In the genomic region with DNA sequence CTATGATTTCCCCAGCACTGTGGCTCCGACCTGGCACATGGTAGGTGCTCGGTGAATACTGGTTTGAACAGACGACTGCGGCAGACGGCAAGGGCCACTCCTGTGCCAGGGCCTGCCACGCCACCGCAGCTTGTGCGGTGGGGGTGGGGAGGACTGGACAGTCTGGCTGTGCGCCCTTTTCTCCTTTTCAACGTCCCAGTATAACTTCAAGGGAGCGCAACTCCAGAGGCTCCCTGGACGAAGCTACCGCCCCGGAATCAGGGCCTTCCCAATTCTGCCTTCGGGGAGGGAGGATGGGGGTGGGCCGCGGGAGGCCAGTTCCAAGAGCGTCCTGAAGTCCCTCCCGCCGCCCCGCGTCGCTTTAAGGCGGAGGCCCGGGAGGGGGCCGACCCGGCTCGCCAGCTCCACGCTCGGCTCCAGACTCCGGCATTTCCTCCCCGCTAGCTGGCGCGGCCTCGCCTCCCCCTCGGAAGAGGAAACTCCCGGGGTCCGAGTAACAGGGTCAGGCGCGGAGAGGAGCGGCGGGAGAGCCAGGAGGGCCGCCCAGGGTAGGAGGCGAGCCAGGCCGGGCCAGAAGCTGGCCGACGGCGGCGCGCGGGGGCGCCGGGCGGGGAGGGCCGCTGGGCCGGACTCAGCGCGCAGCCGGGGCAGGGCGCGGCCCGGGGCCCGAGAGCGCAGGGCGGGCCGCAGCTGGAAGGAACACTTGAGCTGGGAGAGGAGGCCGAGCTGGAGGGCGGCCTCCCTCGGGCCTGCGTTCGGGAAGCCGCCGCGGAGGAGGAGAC, we compare ENCODE assay signal across 1 cellular context.
A peak's percentile ranks its signal among the peaks of the same experiment; 100 is the strongest.
TF ChIP-seq lines count a peak whose summit lies in the region.

A gene (plus strand): TSS at position 388 of the 782 bp plus-strand sequence. CDS start 498 bp downstream, outside the sequence.

TF ChIP-seq in HepG2, 621 proteins besides CTCF, POLR2A, EP300 and RAD21 (continued from another document and continues in another):
- TF ChIP-seq, protein P1, sequence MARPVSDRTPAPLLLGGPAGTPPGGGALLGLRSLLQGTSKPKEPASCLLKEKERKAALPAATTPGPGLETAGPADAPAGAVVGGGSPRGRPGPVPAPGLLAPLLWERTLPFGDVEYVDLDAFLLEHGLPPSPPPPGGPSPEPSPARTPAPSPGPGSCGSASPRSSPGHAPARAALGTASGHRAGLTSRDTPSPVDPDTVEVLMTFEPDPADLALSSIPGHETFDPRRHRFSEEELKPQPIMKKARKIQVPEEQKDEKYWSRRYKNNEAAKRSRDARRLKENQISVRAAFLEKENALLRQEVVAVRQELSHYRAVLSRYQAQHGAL (CRISPR knock-in tag; IDR thresholded peaks at IDR 0.05; ENCODE audit: not compliant biosample characterization): peak; percentile 15
- TF ChIP-seq ZNF780A (CRISPR knock-in tag; IDR thresholded peaks at IDR 0.05): 0 out of 2 replicates have a peak, but pooled peaks have one; percentile 12
- TF ChIP-seq SNAPC2 (CRISPR knock-in tag; IDR thresholded peaks at IDR 0.05): peak; percentile 52; the same call in 1 of the 2 replicates
- no peak for TF ChIP-seq SOX6 (IDR thresholded peaks at IDR 0.05)
- TF ChIP-seq SOX6 (CRISPR knock-in tag; IDR thresholded peaks at IDR 0.05): peak; percentile 45; the same call in 1 of the 2 replicates
- TF ChIP-seq MAFG (CRISPR knock-in tag; IDR thresholded peaks at IDR 0.05): no peak
- TF ChIP-seq, protein P2, sequence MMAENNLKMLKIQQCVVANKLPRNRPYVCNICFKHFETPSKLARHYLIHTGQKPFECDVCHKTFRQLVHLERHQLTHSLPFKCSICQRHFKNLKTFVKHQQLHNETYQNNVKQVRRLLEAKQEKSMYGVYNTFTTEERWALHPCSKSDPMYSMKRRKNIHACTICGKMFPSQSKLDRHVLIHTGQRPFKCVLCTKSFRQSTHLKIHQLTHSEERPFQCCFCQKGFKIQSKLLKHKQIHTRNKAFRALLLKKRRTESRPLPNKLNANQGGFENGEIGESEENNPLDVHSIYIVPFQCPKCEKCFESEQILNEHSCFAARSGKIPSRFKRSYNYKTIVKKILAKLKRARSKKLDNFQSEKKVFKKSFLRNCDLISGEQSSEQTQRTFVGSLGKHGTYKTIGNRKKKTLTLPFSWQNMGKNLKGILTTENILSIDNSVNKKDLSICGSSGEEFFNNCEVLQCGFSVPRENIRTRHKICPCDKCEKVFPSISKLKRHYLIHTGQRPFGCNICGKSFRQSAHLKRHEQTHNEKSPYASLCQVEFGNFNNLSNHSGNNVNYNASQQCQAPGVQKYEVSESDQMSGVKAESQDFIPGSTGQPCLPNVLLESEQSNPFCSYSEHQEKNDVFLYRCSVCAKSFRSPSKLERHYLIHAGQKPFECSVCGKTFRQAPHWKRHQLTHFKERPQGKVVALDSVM (CRISPR knock-in tag; IDR thresholded peaks at IDR 0.05): peak; percentile 84
- peak; percentile 32; the same call in 1 of the 2 replicates for TF ChIP-seq ZFP1 (CRISPR knock-in tag; IDR thresholded peaks at IDR 0.05)
- no peak for TF ChIP-seq TP53 (CRISPR knock-in tag; conservative IDR thresholded peaks at IDR 0.05)
- peak; percentile 52; the same call in 1 of the 2 replicates for TF ChIP-seq ELF3 (CRISPR knock-in tag; IDR thresholded peaks at IDR 0.05)
- TF ChIP-seq, protein P3, sequence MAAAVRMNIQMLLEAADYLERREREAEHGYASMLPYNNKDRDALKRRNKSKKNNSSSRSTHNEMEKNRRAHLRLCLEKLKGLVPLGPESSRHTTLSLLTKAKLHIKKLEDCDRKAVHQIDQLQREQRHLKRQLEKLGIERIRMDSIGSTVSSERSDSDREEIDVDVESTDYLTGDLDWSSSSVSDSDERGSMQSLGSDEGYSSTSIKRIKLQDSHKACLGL (CRISPR knock-in tag; IDR thresholded peaks at IDR 0.05): peak; percentile 37; the same call in 1 of the 2 replicates
- TF ChIP-seq KAT8 (CRISPR knock-in tag; IDR thresholded peaks at IDR 0.05): no peak; the same call in none of the 2 replicates
- no peak for TF ChIP-seq TEAD2 (CRISPR knock-in tag; IDR thresholded peaks at IDR 0.05)
- TF ChIP-seq HNRNPUL1 (IDR thresholded peaks at IDR 0.05; ENCODE audit: low read depth, low read length): no peak
- 0 out of 2 replicates have a peak, but pooled peaks have one; percentile 38 for TF ChIP-seq SP140L (CRISPR knock-in tag; IDR thresholded peaks at IDR 0.05; ENCODE audit: borderline replicate concordance)
- peak; percentile 80 for TF ChIP-seq ZNF350 (CRISPR knock-in tag; IDR thresholded peaks at IDR 0.05; ENCODE audit: borderline replicate concordance, low read depth)
- peak; percentile 33 for TF ChIP-seq ZSCAN9 (CRISPR knock-in tag; IDR thresholded peaks at IDR 0.05; ENCODE audit: borderline replicate concordance)
- TF ChIP-seq, protein P4, sequence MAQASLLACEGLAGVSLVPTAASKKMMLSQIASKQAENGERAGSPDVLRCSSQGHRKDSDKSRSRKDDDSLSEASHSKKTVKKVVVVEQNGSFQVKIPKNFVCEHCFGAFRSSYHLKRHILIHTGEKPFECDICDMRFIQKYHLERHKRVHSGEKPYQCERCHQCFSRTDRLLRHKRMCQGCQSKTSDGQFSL (CRISPR knock-in tag; IDR thresholded peaks at IDR 0.05): peak; percentile 48; the same call in 1 of the 2 replicates
- TF ChIP-seq, protein P5, sequence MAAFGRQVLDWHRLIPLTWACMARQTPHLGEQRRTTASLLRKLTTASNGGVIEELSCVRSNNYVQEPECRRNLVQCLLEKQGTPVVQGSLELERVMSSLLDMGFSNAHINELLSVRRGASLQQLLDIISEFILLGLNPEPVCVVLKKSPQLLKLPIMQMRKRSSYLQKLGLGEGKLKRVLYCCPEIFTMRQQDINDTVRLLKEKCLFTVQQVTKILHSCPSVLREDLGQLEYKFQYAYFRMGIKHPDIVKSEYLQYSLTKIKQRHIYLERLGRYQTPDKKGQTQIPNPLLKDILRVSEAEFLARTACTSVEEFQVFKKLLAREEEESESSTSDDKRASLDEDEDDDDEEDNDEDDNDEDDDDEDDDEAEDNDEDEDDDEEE (CRISPR knock-in tag; IDR thresholded peaks at IDR 0.05): peak; percentile 5; the same call in 1 of the 2 replicates
- no peak for TF ChIP-seq ZNF557 (CRISPR knock-in tag; IDR thresholded peaks at IDR 0.05)
- TF ChIP-seq HOXA3 (CRISPR knock-in tag; IDR thresholded peaks at IDR 0.05): peak; percentile 27
- peak; percentile 78 for TF ChIP-seq ZNF768 (CRISPR knock-in tag; IDR thresholded peaks at IDR 0.05)
- TF ChIP-seq IKZF1 (IDR thresholded peaks at IDR 0.05): no peak
- TF ChIP-seq, protein P6, sequence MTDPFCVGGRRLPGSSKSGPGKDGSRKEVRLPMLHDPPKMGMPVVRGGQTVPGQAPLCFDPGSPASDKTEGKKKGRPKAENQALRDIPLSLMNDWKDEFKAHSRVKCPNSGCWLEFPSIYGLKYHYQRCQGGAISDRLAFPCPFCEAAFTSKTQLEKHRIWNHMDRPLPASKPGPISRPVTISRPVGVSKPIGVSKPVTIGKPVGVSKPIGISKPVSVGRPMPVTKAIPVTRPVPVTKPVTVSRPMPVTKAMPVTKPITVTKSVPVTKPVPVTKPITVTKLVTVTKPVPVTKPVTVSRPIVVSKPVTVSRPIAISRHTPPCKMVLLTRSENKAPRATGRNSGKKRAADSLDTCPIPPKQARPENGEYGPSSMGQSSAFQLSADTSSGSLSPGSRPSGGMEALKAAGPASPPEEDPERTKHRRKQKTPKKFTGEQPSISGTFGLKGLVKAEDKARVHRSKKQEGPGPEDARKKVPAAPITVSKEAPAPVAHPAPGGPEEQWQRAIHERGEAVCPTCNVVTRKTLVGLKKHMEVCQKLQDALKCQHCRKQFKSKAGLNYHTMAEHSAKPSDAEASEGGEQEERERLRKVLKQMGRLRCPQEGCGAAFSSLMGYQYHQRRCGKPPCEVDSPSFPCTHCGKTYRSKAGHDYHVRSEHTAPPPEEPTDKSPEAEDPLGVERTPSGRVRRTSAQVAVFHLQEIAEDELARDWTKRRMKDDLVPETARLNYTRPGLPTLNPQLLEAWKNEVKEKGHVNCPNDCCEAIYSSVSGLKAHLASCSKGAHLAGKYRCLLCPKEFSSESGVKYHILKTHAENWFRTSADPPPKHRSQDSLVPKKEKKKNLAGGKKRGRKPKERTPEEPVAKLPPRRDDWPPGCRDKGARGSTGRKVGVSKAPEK (CRISPR knock-in tag; IDR thresholded peaks at IDR 0.05; ENCODE audit: borderline replicate concordance): peak; percentile 96; the same call in 1 of the 2 replicates
- TF ChIP-seq ZNF121 (CRISPR knock-in tag; IDR thresholded peaks at IDR 0.05): peak; percentile 33; the same call in 1 of the 2 replicates
- peak; percentile 78; the same call in 1 of the 2 replicates for TF ChIP-seq KLF11 (CRISPR knock-in tag; IDR thresholded peaks at IDR 0.05)
- TF ChIP-seq ZNF124 (CRISPR knock-in tag; IDR thresholded peaks at IDR 0.05): no peak
- TF ChIP-seq MTA1 (CRISPR knock-in tag; IDR thresholded peaks at IDR 0.05; ENCODE audit: borderline replicate concordance): peak; percentile 73; the same call in 1 of the 2 replicates
- peak; percentile 81; the same call in 1 of the 2 replicates for TF ChIP-seq KMT2A (CRISPR knock-in tag; IDR thresholded peaks at IDR 0.05)
- peak; percentile 77 for TF ChIP-seq SAP130 (CRISPR knock-in tag; IDR thresholded peaks at IDR 0.05; ENCODE audit: low read depth)
- TF ChIP-seq ZNF558 (CRISPR knock-in tag; IDR thresholded peaks at IDR 0.05; ENCODE audit: borderline replicate concordance): no peak
- 0 out of 2 replicates have a peak, but pooled peaks have one; percentile 20 for TF ChIP-seq PITX1 (CRISPR knock-in tag; IDR thresholded peaks at IDR 0.05)
- TF ChIP-seq ZNF12 (CRISPR knock-in tag; IDR thresholded peaks at IDR 0.05): peak; percentile 31; the same call in 1 of the 2 replicates
- TF ChIP-seq MEIS1 (CRISPR knock-in tag; IDR thresholded peaks at IDR 0.05; ENCODE audit: borderline replicate concordance): peak; percentile 77
- no peak for TF ChIP-seq CEBPG (CRISPR knock-in tag; IDR thresholded peaks at IDR 0.05)
- TF ChIP-seq KMT2B (CRISPR knock-in tag; IDR thresholded peaks at IDR 0.05): peak; percentile 76
- TF ChIP-seq RNF2 (conservative IDR thresholded peaks at IDR 0.05; ENCODE audit: low read depth): peak; percentile 68
- TF ChIP-seq ZNF510 (CRISPR knock-in tag; IDR thresholded peaks at IDR 0.05; ENCODE audit: low read depth): peak; percentile 67; the same call in 1 of the 2 replicates
- TF ChIP-seq ZBTB7A (CRISPR knock-in tag; IDR thresholded peaks at IDR 0.05): no peak; the same call in 1 of the 2 replicates
- TF ChIP-seq ASH2L (IDR thresholded peaks at IDR 0.05; ENCODE audit: insufficient read length, low read depth, low read length): peak; percentile 72
- TF ChIP-seq IRX3 (CRISPR knock-in tag; IDR thresholded peaks at IDR 0.05; ENCODE audit: borderline replicate concordance, low read depth): 0 out of 2 replicates have a peak, but pooled peaks have one; percentile 8
- TF ChIP-seq, protein P7, sequence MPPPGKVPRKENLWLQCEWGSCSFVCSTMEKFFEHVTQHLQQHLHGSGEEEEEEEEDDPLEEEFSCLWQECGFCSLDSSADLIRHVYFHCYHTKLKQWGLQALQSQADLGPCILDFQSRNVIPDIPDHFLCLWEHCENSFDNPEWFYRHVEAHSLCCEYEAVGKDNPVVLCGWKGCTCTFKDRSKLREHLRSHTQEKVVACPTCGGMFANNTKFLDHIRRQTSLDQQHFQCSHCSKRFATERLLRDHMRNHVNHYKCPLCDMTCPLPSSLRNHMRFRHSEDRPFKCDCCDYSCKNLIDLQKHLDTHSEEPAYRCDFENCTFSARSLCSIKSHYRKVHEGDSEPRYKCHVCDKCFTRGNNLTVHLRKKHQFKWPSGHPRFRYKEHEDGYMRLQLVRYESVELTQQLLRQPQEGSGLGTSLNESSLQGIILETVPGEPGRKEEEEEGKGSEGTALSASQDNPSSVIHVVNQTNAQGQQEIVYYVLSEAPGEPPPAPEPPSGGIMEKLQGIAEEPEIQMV (CRISPR knock-in tag; IDR thresholded peaks at IDR 0.05; ENCODE audit: low read depth): peak; percentile 71; the same call in 1 of the 2 replicates
- peak; percentile 83 for TF ChIP-seq HNRNPH1 (optimal IDR thresholded peaks at IDR 0.05; ENCODE audit: low read depth, low read length)
- TF ChIP-seq PCBP1 (IDR thresholded peaks at IDR 0.05; ENCODE audit: borderline replicate concordance, low read depth, low read length): 0 out of 2 replicates have a peak, but pooled peaks have one; percentile 25
- peak; percentile 63 for TF ChIP-seq ZNF501 (CRISPR knock-in tag; IDR thresholded peaks at IDR 0.05)
- TF ChIP-seq, protein P8, sequence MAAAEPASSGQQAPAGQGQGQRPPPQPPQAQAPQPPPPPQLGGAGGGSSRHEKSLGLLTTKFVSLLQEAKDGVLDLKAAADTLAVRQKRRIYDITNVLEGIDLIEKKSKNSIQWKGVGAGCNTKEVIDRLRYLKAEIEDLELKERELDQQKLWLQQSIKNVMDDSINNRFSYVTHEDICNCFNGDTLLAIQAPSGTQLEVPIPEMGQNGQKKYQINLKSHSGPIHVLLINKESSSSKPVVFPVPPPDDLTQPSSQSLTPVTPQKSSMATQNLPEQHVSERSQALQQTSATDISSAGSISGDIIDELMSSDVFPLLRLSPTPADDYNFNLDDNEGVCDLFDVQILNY (CRISPR knock-in tag; conservative IDR thresholded peaks at IDR 0.05): peak; percentile 20; the same call in 1 of the 2 replicates
- TF ChIP-seq POLR2AphosphoS5 (IDR thresholded peaks at IDR 0.05; ENCODE audit: low read depth, low read length): peak; percentile 69
- TF ChIP-seq ZNF713 (CRISPR knock-in tag; IDR thresholded peaks at IDR 0.05): 0 out of 2 replicates have a peak, but pooled peaks have one; percentile 39
- TF ChIP-seq, protein P9, sequence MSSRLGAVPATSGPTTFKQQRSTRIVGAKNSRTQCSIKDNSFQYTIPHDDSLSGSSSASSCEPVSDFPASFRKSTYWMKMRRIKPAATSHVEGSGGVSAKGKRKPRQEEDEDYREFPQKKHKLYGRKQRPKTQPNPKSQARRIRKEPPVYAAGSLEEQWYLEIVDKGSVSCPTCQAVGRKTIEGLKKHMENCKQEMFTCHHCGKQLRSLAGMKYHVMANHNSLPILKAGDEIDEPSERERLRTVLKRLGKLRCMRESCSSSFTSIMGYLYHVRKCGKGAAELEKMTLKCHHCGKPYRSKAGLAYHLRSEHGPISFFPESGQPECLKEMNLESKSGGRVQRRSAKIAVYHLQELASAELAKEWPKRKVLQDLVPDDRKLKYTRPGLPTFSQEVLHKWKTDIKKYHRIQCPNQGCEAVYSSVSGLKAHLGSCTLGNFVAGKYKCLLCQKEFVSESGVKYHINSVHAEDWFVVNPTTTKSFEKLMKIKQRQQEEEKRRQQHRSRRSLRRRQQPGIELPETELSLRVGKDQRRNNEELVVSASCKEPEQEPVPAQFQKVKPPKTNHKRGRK (CRISPR knock-in tag; IDR thresholded peaks at IDR 0.05): no peak
- TF ChIP-seq, protein P10, sequence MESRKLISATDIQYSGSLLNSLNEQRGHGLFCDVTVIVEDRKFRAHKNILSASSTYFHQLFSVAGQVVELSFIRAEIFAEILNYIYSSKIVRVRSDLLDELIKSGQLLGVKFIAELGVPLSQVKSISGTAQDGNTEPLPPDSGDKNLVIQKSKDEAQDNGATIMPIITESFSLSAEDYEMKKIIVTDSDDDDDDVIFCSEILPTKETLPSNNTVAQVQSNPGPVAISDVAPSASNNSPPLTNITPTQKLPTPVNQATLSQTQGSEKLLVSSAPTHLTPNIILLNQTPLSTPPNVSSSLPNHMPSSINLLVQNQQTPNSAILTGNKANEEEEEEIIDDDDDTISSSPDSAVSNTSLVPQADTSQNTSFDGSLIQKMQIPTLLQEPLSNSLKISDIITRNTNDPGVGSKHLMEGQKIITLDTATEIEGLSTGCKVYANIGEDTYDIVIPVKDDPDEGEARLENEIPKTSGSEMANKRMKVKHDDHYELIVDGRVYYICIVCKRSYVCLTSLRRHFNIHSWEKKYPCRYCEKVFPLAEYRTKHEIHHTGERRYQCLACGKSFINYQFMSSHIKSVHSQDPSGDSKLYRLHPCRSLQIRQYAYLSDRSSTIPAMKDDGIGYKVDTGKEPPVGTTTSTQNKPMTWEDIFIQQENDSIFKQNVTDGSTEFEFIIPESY (CRISPR knock-in tag; IDR thresholded peaks at IDR 0.05): peak; percentile 60
- TF ChIP-seq ZNF841 (CRISPR knock-in tag; IDR thresholded peaks at IDR 0.05; ENCODE audit: borderline replicate concordance): no peak
